ENCODE assay signal across 21 cellular contexts in the genomic region with DNA sequence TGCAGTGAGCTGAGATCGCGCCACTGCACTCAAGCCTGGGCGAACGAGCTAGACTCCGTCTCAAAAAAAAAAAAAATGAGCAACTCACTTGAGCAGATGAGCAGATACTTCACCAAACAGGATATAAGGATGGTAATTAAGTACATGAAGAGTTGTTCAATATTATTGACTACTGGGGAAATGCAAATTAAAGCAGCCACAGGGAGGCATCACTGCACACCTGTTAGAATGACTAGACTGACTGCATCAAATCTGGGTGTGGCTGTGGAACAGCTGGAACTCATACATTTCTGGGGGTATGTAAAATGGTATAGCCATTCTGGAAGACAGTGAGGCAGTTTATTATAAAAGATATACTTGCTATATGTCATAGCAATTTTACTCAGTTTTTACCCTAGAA.
DNase-seq lines count a peak whose midpoint lies in the region; ATAC-seq and TF ChIP-seq lines count a peak whose summit lies in the region.
"Had no signal": no experiment of that assay in that cellular context is flagged by ENCODE, and none has a peak within 500 bp of the region (broad histone marks: within the 10 kb centered on the region; RNA-seq: fewer than 3 reads in every experiment).

No MANE protein-coding gene starts in this region.

- H3K79me2 ChIP-seq in DOHH2 (ENCODE audit: control insufficient read depth, low read length) = peaks cover 8% of the 10 kb centered on the region; the same call in 1 of the 2 replicates

- peaks cover 10% of the 10 kb centered on the region; the same call in 1 of the 2 replicates for H3K9me3 ChIP-seq in DOHH2 (ENCODE audit: control insufficient read depth, insufficient read depth, low read length)
- no peaks in the 10 kb centered on the region for H3K9me3 ChIP-seq in upper lobe of left lung
- H3K9me3 ChIP-seq: ascending aorta, pancreas had no signal

- peaks cover 77% of the 10 kb centered on the region for H3K36me3 ChIP-seq in DOHH2 (ENCODE audit: control insufficient read depth, low read length)
- H3K36me3 ChIP-seq in upper lobe of left lung = no peaks in the 10 kb centered on the region
- H3K36me3 ChIP-seq: ascending aorta had no signal

- intact Hi-C loops in left colon (cut with DNase I, micrococcal nuclease) = no loop called here

- no peak for TF ChIP-seq EP300 in upper lobe of left lung (IDR thresholded peaks at IDR 0.05)

- H3K4me1 ChIP-seq in DOHH2 (ENCODE audit: control insufficient read depth, low read length) (peaks cover 93% of the 10 kb centered on the region), upper lobe of left lung (no peaks in the 10 kb centered on the region)
- H3K4me1 ChIP-seq: ascending aorta, pancreas had no signal

- H3K27me3 ChIP-seq in DOHH2 (ENCODE audit: control insufficient read depth, low read length) = no peaks in the 10 kb centered on the region
- H3K27me3 ChIP-seq in upper lobe of left lung = no peaks in the 10 kb centered on the region
- H3K27me3 ChIP-seq: ascending aorta, pancreas had no signal

- WGBS in upper lobe of left lung, 2 donors = 91 to 98% methylated on average over 5 of the region's 5 CpGs

- H3K27ac ChIP-seq in DOHH2 (ENCODE audit: low read depth, low read length) (peak overlapping the region; percentile 99), upper lobe of left lung (no peak overlapping the region)
- H3K27ac ChIP-seq: ascending aorta, pancreas, SK-N-MC had no signal

- H3K4me2 ChIP-seq in DOHH2 (ENCODE audit: low read length) = peak overlapping the region; percentile 64

- DNase-seq in HT-29 (ENCODE audit: low spot score) (peak; percentile 10), left colon (peak in 1 of 2 donors; percentile 14), DMS114 treated with DMSO at 0.1 percent for 48 hours (lab: John Stamatoyannopoulos, UW; ENCODE audit: unreplicated experiment) (no peak), upper lobe of left lung (no peak), putamen (ENCODE audit: low spot score) (no peak)
- no peak for DNase-seq in activated effector memory CD4-positive, alpha-beta T cell treated with Interleukin-2 at 50 U/mL for 16 hours
- DNase-seq: COR-L47; effector memory CD4-positive, alpha-beta T cell; KBM-7; NCI-H1436; pancreas; stimulated activated CD4-positive, alpha-beta T cell treated with anti-CD3 and anti-CD28 coated beads, Interleukin-2, amount 100 ng/mL, for 48 hours; substantia nigra; T1000 had no signal

- H3K4me3 ChIP-seq in DOHH2 (ENCODE audit: low read length) (peak overlapping the region; percentile 50), upper lobe of left lung (no peak overlapping the region)
- H3K4me3 ChIP-seq: ascending aorta, pancreas, SK-N-MC had no signal

- H4K20me1 ChIP-seq in DOHH2 (ENCODE audit: control insufficient read depth, insufficient read depth, low read depth, low read length) = no peaks in the 10 kb centered on the region

- H3F3A ChIP-seq in DOHH2 (ENCODE audit: control insufficient read depth, insufficient read depth) = peaks cover 46% of the 10 kb centered on the region

- no peaks in the 10 kb centered on the region for H3K9me2 ChIP-seq in DOHH2 (replicated peaks; ENCODE audit: control insufficient read depth, low read length)

- peak; percentile 73 for ATAC-seq in left colon
- ATAC-seq in upper lobe of left lung (ENCODE audit: low FRiP score in 2 of 2) = no peak
- ATAC-seq: activated CD4-positive, CD25-positive, alpha-beta regulatory T cell treated with anti-CD3 and anti-CD28 coated beads, Interleukin-2, amount 50 U/mL, for 24 hours; naive thymus-derived CD8-positive, alpha-beta T cell; Panc1 had no signal

- TF ChIP-seq CTCF in DOHH2 (IDR thresholded peaks at IDR 0.05; ENCODE audit: low read depth, low read length, poor library complexity, severe bottlenecking) (peak; percentile 26), upper lobe of left lung (IDR thresholded peaks at IDR 0.05) (no peak)

- peak; percentile 44; the same call in 1 of the 2 replicates for TF ChIP-seq POLR2A in Raji (IDR thresholded peaks at IDR 0.05; ENCODE audit: insufficient read depth, low read depth, low read length)
- TF ChIP-seq POLR2A in upper lobe of left lung (IDR thresholded peaks at IDR 0.05) = no peak
